Comparison of ENCODE assay signal across 27 cellular contexts in the genomic region with DNA sequence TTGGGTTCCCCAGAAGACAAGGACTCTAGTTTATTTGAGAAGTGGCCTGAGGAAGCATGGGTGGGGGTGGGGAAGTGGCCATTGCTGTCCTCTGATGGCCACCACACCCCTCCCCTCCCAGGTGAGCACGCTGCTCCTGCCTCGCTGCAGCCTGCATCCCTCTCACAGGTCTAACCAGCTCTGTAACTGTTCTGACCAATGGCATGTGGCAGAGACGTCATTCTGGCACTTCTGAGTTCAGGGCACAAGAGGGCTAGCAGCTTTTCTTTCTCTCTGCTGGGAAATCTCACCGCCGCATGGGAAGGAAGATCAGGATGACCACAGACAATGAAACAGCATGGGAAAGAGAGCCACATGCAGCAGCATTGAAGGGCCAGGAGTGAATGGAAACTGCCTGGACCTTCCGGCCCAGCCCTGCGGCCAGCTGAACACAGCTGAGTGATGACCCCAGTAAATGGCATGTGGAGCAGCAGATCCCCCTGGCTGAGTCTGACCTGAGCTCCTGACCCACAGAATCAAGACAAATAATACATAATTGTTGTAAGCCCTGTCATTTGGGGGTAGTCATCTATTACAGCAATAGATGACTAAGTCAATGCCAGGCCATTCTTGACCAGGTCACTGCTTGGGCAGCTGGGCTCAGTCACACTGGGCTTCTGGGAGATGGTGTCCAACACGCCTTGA.
"Had no signal": no experiment of that assay in that cellular context is flagged by ENCODE, and none has a peak within 500 bp of the region (broad histone marks: within the 10 kb centered on the region; RNA-seq: fewer than 3 reads in every experiment).

No MANE protein-coding gene starts in this region.

- H3K27me3 Mint-ChIP-seq: activated CD4-positive, alpha-beta T cell treated with anti-CD3 and anti-CD28 coated beads, Interleukin-2, amount 10 ng/mL, durations not matched to agents 24 days and 14 days had no signal

- ATAC-seq: body of pancreas, heart left ventricle, right cardiac atrium had no signal

- H3K4me3 ChIP-seq: adrenal gland, body of pancreas, heart left ventricle, left ventricle myocardium inferior, spleen, suprapubic skin, tibial nerve had no signal

- DNase-seq: activated CD4-positive, alpha-beta memory T cell treated with anti-CD3 and anti-CD28 coated beads for 36 hours; activated CD4-positive, alpha-beta T cell treated with anti-CD3 and anti-CD28 coated beads, Interleukin-2, amount 10 ng/mL, durations not matched to agents 24 days and 14 days; activated CD4-positive, CD25-positive, alpha-beta regulatory T cell treated with anti-CD3 and anti-CD28 coated beads, Interleukin-2, amount 50 U/mL, for 72 hours; activated CD8-positive, alpha-beta memory T cell treated with anti-CD3 and anti-CD28 coated beads, Interleukin-2, amount 50 U/mL, for 4 hours; activated effector memory CD4-positive, alpha-beta T cell treated with anti-CD3 and anti-CD28 coated beads, Interleukin-2, amount 50 U/mL, for 16 hours; activated naive CD4-positive, alpha-beta T cell treated with anti-CD3 and anti-CD28 coated beads for 36 hours; activated naive CD8-positive, alpha-beta T cell treated with anti-CD3 and anti-CD28 coated beads for 36 hours; activated T-cell treated with anti-CD3 and anti-CD28 coated beads, Interleukin-2, amount 50 U/mL, for 1 hour; adrenal gland; aorta; body of pancreas; dermis blood vessel endothelial cell; effector CD4-positive, alpha-beta T cell; heart left ventricle; kidney glomerular epithelial cell; left ventricle myocardium inferior; naive B cell; right cardiac atrium; spleen; stimulated activated naive CD4-positive, alpha-beta T cell; T-helper 9 cell had no signal

- H3K4me3 Mint-ChIP-seq: activated CD4-positive, alpha-beta memory T cell treated with anti-CD3 and anti-CD28 coated beads for 36 hours; activated CD4-positive, alpha-beta T cell treated with anti-CD3 and anti-CD28 coated beads, Interleukin-2, amount 10 ng/mL, durations not matched to agents 24 days and 14 days; activated naive CD4-positive, alpha-beta T cell treated with anti-CD3 and anti-CD28 coated beads for 36 hours; activated naive CD8-positive, alpha-beta T cell treated with anti-CD3 and anti-CD28 coated beads for 36 hours; activated T-helper 1 cell treated with anti-CD3 and anti-CD28 coated beads, Interleukin-12 subunit alpha, Interleukin-12 subunit beta, Interleukin-2, Interleukin-4 antibody, amounts not matched to agents 30 ng/mL and 10 ng/mL and 1 ng/mL, durations not matched to agents 14 hours and 24 hours and 36 hours; mesothelial cell of epicardium; naive B cell; neural crest cell; T-helper 1 cell treated with Interleukin-12 subunit alpha and Interleukin-12 subunit beta and Interleukin-4 antibody, amounts not matched to agents 30 μg/mL and 1 μg/mL, for 36 hours had no signal

- H3K27ac ChIP-seq: adrenal gland, body of pancreas, heart left ventricle, left ventricle myocardium inferior, spleen, suprapubic skin, tibial nerve had no signal

- H3K27me3 ChIP-seq: adrenal gland, body of pancreas, suprapubic skin, tibial nerve had no signal

- H3K27ac Mint-ChIP-seq: activated CD4-positive, alpha-beta memory T cell treated with anti-CD3 and anti-CD28 coated beads for 36 hours; activated CD4-positive, alpha-beta T cell treated with anti-CD3 and anti-CD28 coated beads, Interleukin-2, amount 10 ng/mL, durations not matched to agents 24 days and 14 days; activated naive CD4-positive, alpha-beta T cell treated with anti-CD3 and anti-CD28 coated beads for 36 hours; activated naive CD8-positive, alpha-beta T cell treated with anti-CD3 and anti-CD28 coated beads for 36 hours; activated T-helper 1 cell treated with anti-CD3 and anti-CD28 coated beads, Interleukin-12 subunit alpha, Interleukin-12 subunit beta, Interleukin-2, Interleukin-4 antibody, amounts not matched to agents 30 ng/mL and 10 ng/mL and 1 ng/mL, durations not matched to agents 14 hours and 24 hours and 36 hours; mesothelial cell of epicardium; T-helper 1 cell treated with Interleukin-12 subunit alpha and Interleukin-12 subunit beta and Interleukin-4 antibody, amounts not matched to agents 30 μg/mL and 1 μg/mL, for 36 hours had no signal

- H3K36me3 Mint-ChIP-seq: activated CD4-positive, alpha-beta memory T cell treated with anti-CD3 and anti-CD28 coated beads for 36 hours; activated naive CD8-positive, alpha-beta T cell treated with anti-CD3 and anti-CD28 coated beads for 36 hours; mesothelial cell of epicardium; naive B cell had no signal

- H3K9me3 ChIP-seq: adrenal gland, body of pancreas, heart left ventricle, left ventricle myocardium inferior, spleen, suprapubic skin had no signal

- H3K36me3 ChIP-seq: adrenal gland, heart left ventricle, left ventricle myocardium inferior, spleen, suprapubic skin, tibial nerve had no signal

- H3K9me3 Mint-ChIP-seq: activated CD4-positive, alpha-beta memory T cell treated with anti-CD3 and anti-CD28 coated beads for 36 hours; activated CD4-positive, alpha-beta T cell treated with anti-CD3 and anti-CD28 coated beads, Interleukin-2, amount 10 ng/mL, durations not matched to agents 24 days and 14 days; activated naive CD4-positive, alpha-beta T cell treated with anti-CD3 and anti-CD28 coated beads for 36 hours; activated naive CD8-positive, alpha-beta T cell treated with anti-CD3 and anti-CD28 coated beads for 36 hours; activated T-helper 1 cell treated with anti-CD3 and anti-CD28 coated beads, Interleukin-12 subunit alpha, Interleukin-12 subunit beta, Interleukin-2, Interleukin-4 antibody, amounts not matched to agents 30 ng/mL and 10 ng/mL and 1 ng/mL, durations not matched to agents 14 hours and 24 hours and 36 hours; mesothelial cell of epicardium; neural crest cell; T-helper 1 cell treated with Interleukin-12 subunit alpha and Interleukin-12 subunit beta and Interleukin-4 antibody, amounts not matched to agents 30 μg/mL and 1 μg/mL, for 36 hours had no signal

- H3K4me1 ChIP-seq: adrenal gland, body of pancreas, heart left ventricle, left ventricle myocardium inferior, spleen, suprapubic skin, tibial nerve had no signal

- H3K4me1 Mint-ChIP-seq: activated CD4-positive, alpha-beta T cell treated with anti-CD3 and anti-CD28 coated beads, Interleukin-2, amount 10 ng/mL, durations not matched to agents 24 days and 14 days; activated naive CD8-positive, alpha-beta T cell treated with anti-CD3 and anti-CD28 coated beads for 36 hours; mesothelial cell of epicardium; naive B cell; neural crest cell had no signal
